15 cellular contexts compared by ENCODE assay signal in the genomic region with DNA sequence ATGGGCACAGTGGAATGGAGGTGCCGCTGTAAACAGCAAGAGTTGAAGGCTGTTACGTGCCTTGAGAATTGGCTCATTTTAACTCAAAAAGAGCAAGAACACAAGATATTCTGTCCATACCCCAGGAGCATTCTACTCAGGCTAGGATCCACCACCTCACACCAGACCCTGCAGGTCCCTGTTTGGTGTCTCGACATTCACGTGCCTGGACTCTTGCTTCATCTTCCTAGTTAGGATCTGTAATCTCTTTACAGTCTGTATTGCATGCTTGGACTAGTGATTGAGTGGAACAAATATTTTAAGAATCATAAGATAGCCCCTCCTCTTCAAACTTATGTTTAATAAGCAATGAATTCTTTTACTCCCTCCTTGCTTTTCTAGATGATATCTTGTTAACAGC.
A peak's percentile ranks its signal among the peaks of the same experiment; 100 is the strongest.
DNase-seq lines count a peak whose midpoint lies in the region; ATAC-seq and TF ChIP-seq lines count a peak whose summit lies in the region.
"Had no signal": no experiment of that assay in that cellular context is flagged by ENCODE, and none has a peak within 500 bp of the region (broad histone marks: within the 10 kb centered on the region; RNA-seq: fewer than 3 reads in every experiment).

No MANE protein-coding gene starts in this region.

- no peaks in the 10 kb centered on the region for H3K4me1 ChIP-seq in right atrium auricular region
- no peaks in the 10 kb centered on the region for H3K4me1 ChIP-seq in trophoblast cell (ENCODE audit: control insufficient read depth in 1 of 2, insufficient read depth in 2 of 2, low read length in 2 of 2)

- intact Hi-C loops in Right ventricle myocardium inferior (cut with DNase I) = no loop called here
- intact Hi-C loops in activated T-helper 1 cell treated with anti-CD3 and anti-CD28 coated beads, Interleukin-12 subunit alpha, Interleukin-12 subunit beta, Interleukin-2, Interleukin-4 antibody, amounts not matched to agents 30 ng/mL and 10 ng/mL and 1 ng/mL, durations not matched to agents 14 hours and 24 hours and 36 hours (cut with micrococcal nuclease) = no loop called here

- H3K36me3 ChIP-seq in right atrium auricular region = peaks cover 63% of the 10 kb centered on the region
- H3K36me3 ChIP-seq in trophoblast cell (ENCODE audit: control insufficient read depth in 1 of 2, insufficient read depth in 2 of 2, low read length in 2 of 2) = peaks cover 29 to 46% of the 10 kb centered on the region in 2 experiments

- no peak overlapping the region for H3K4me3 Mint-ChIP-seq in activated T-helper 1 cell treated with anti-CD3 and anti-CD28 coated beads, Interleukin-12 subunit alpha, Interleukin-12 subunit beta, Interleukin-2, Interleukin-4 antibody, amounts not matched to agents 30 ng/mL and 10 ng/mL and 1 ng/mL, durations not matched to agents 14 hours and 24 hours and 36 hours
- H3K4me3 Mint-ChIP-seq: B cell; CD8-positive, alpha-beta T cell; H9 had no signal

- H4K8ac ChIP-seq in trophoblast cell (ENCODE audit: low read depth, low read length) = no peak overlapping the region

- no peak overlapping the region for H4K91ac ChIP-seq in trophoblast cell (ENCODE audit: low read depth, low read length)

- H3K9ac ChIP-seq in trophoblast cell (ENCODE audit: low read length) = no peak overlapping the region
- H3K9ac ChIP-seq: BLaER1 treated with 17β-estradiol and CSF1 and Interleukin-3, amounts not matched to agents 10 nM and 100 nM had no signal

- H2AFZ ChIP-seq in trophoblast cell (ENCODE audit: insufficient read depth, low read length, poor library complexity) = no peak overlapping the region

- no peak overlapping the region for H3K4me2 ChIP-seq in trophoblast cell (ENCODE audit: low read length)
- H3K4me2 ChIP-seq: BLaER1 treated with 17β-estradiol and CSF1 and Interleukin-3, amounts not matched to agents 10 nM and 100 nM had no signal

- no peak overlapping the region for H3K14ac ChIP-seq in trophoblast cell (ENCODE audit: low read length)

- peak overlapping the region; percentile 34 for H3K27ac Mint-ChIP-seq in activated T-helper 1 cell treated with anti-CD3 and anti-CD28 coated beads, Interleukin-12 subunit alpha, Interleukin-12 subunit beta, Interleukin-2, Interleukin-4 antibody, amounts not matched to agents 30 ng/mL and 10 ng/mL and 1 ng/mL, durations not matched to agents 14 hours and 24 hours and 36 hours
- H3K27ac Mint-ChIP-seq: B cell, H9 had no signal

- no peak overlapping the region for H3K4ac ChIP-seq in trophoblast cell (ENCODE audit: low read depth, low read length)

- no peaks in the 10 kb centered on the region for H3K27me3 Mint-ChIP-seq in activated T-helper 1 cell treated with anti-CD3 and anti-CD28 coated beads, Interleukin-12 subunit alpha, Interleukin-12 subunit beta, Interleukin-2, Interleukin-4 antibody, amounts not matched to agents 30 ng/mL and 10 ng/mL and 1 ng/mL, durations not matched to agents 14 hours and 24 hours and 36 hours (ENCODE audit: insufficient read depth)
- H3K27me3 Mint-ChIP-seq: B cell had no signal

- ATAC-seq in Right ventricle myocardium inferior (peak; percentile 43), GM18519 (IDR thresholded peaks at IDR 0.05; ENCODE audit: low FRiP score, unreplicated experiment) (no peak)
- ATAC-seq: CD8-positive, alpha-beta T cell; HepG2 had no signal

- H3K9me3 ChIP-seq in right atrium auricular region = no peaks in the 10 kb centered on the region
- H3K9me3 ChIP-seq in trophoblast cell (ENCODE audit: insufficient read depth, low read depth, low read length) = no peaks in the 10 kb centered on the region
- H3K9me3 ChIP-seq: BLaER1 treated with 17β-estradiol and CSF1 and Interleukin-3, amounts not matched to agents 10 nM and 100 nM had no signal

- no peak overlapping the region for H2BK12ac ChIP-seq in trophoblast cell (ENCODE audit: low read length)

- H3K4me3 ChIP-seq in right atrium auricular region (no peak overlapping the region), fibroblast of villous mesenchyme (ENCODE audit: low read depth, low read length) (no peak overlapping the region), trophoblast cell (ENCODE audit: low read depth, low read length) (no peak overlapping the region)
- H3K4me3 ChIP-seq: BLaER1 treated with 17β-estradiol and CSF1 and Interleukin-3, amounts not matched to agents 10 nM and 100 nM had no signal

- no peaks in the 10 kb centered on the region for H3K9me3 Mint-ChIP-seq in activated T-helper 1 cell treated with anti-CD3 and anti-CD28 coated beads, Interleukin-12 subunit alpha, Interleukin-12 subunit beta, Interleukin-2, Interleukin-4 antibody, amounts not matched to agents 30 ng/mL and 10 ng/mL and 1 ng/mL, durations not matched to agents 14 hours and 24 hours and 36 hours
- H3K9me3 Mint-ChIP-seq: CD8-positive, alpha-beta T cell; H9 had no signal

- H3K4me1 Mint-ChIP-seq in activated T-helper 1 cell treated with anti-CD3 and anti-CD28 coated beads, Interleukin-12 subunit alpha, Interleukin-12 subunit beta, Interleukin-2, Interleukin-4 antibody, amounts not matched to agents 30 ng/mL and 10 ng/mL and 1 ng/mL, durations not matched to agents 14 hours and 24 hours and 36 hours (ENCODE audit: low read depth) = peaks cover 5% of the 10 kb centered on the region
- H3K4me1 Mint-ChIP-seq: B cell, H9 had no signal

- H2BK120ac ChIP-seq in trophoblast cell (ENCODE audit: insufficient read depth, low read length, poor library complexity) = no peak overlapping the region

- no peak overlapping the region for H3K23ac ChIP-seq in trophoblast cell (ENCODE audit: low read length)

- H3K18ac ChIP-seq in trophoblast cell (ENCODE audit: low read length) = no peak overlapping the region

- H3K79me2 ChIP-seq in trophoblast cell (ENCODE audit: control insufficient read depth, insufficient read depth, low read length, poor library complexity) = no peaks in the 10 kb centered on the region

- no peak overlapping the region for H2BK5ac ChIP-seq in trophoblast cell (ENCODE audit: low read depth, low read length, poor library complexity)

- H3K27me3 ChIP-seq in right atrium auricular region = no peaks in the 10 kb centered on the region
- no peaks in the 10 kb centered on the region for H3K27me3 ChIP-seq in trophoblast cell (ENCODE audit: insufficient read depth, low read length)
- H3K27me3 ChIP-seq: BLaER1 treated with 17β-estradiol and CSF1 and Interleukin-3, amounts not matched to agents 10 nM and 100 nM had no signal

- no peaks in the 10 kb centered on the region for H3K79me1 ChIP-seq in trophoblast cell (ENCODE audit: low read length)

- TF ChIP-seq CTCF in right atrium auricular region (IDR thresholded peaks at IDR 0.05) (no peak), fibroblast of villous mesenchyme (IDR thresholded peaks at IDR 0.05; ENCODE audit: insufficient read depth, low read depth, low read length) (no peak)

- H4K12ac ChIP-seq in trophoblast cell (ENCODE audit: low read depth, low read length) = no peak overlapping the region

- WGBS in trophoblast cell (ENCODE audit: extremely low coverage, insufficient coverage, insufficient read length) = no CpG with 5 or more reads among the region's 4 CpGs

- H3K27ac ChIP-seq in right atrium auricular region (no peak overlapping the region), trophoblast cell (ENCODE audit: low read depth, low read length) (no peak overlapping the region)
- H3K27ac ChIP-seq: BLaER1 treated with 17β-estradiol and CSF1 and Interleukin-3, amounts not matched to agents 10 nM and 100 nM had no signal

- no peak overlapping the region for H2AK5ac ChIP-seq in trophoblast cell (ENCODE audit: low read length)

- DNase-seq in Right ventricle myocardium inferior (ENCODE audit: missing footprints) (no peak), right atrium auricular region (ENCODE audit: low spot score) (no peak), fibroblast of villous mesenchyme (ENCODE audit: low read depth) (peak; percentile 25), trophoblast cell (peak; percentile 24 to 31), NCI-H226 (no peak)
- DNase-seq in activated T-helper 1 cell treated with anti-CD3 and anti-CD28 coated beads, Interleukin-12 subunit alpha, Interleukin-12 subunit beta, Interleukin-2, Interleukin-4 antibody, amounts not matched to agents 30 ng/mL and 10 ng/mL and 1 ng/mL, durations not matched to agents 14 hours and 24 hours and 36 hours (ENCODE audit: low spot score) = no peak
- DNase-seq: Calu3; CD8-positive, alpha-beta T cell; DMS79 treated with DMSO at 0.1 percent for 48 hours; GF-D8; H9 had no signal

- peaks cover 42% of the 10 kb centered on the region for H3K36me3 Mint-ChIP-seq in activated T-helper 1 cell treated with anti-CD3 and anti-CD28 coated beads, Interleukin-12 subunit alpha, Interleukin-12 subunit beta, Interleukin-2, Interleukin-4 antibody, amounts not matched to agents 30 ng/mL and 10 ng/mL and 1 ng/mL, durations not matched to agents 14 hours and 24 hours and 36 hours (ENCODE audit: low read depth)

Comparison
In these comparisons a context has a peak if more than half of its experiments do, and no peak if none do; other contexts are left out.
1. DNase-seq: peak in fibroblast of villous mesenchyme (single experiment) and trophoblast cell (2 of 2); none in Right ventricle myocardium inferior (single experiment), right atrium auricular region (single experiment), activated T-helper 1 cell treated with anti-CD3 and anti-CD28 coated beads, Interleukin-12 subunit alpha, Interleukin-12 subunit beta, Interleukin-2, Interleukin-4 antibody, amounts not matched to agents 30 ng/mL and 10 ng/mL and 1 ng/mL, durations not matched to agents 14 hours and 24 hours and 36 hours (single experiment) and NCI-H226 (single experiment).